ENCODE assay signal across 21 cellular contexts in the genomic region with DNA sequence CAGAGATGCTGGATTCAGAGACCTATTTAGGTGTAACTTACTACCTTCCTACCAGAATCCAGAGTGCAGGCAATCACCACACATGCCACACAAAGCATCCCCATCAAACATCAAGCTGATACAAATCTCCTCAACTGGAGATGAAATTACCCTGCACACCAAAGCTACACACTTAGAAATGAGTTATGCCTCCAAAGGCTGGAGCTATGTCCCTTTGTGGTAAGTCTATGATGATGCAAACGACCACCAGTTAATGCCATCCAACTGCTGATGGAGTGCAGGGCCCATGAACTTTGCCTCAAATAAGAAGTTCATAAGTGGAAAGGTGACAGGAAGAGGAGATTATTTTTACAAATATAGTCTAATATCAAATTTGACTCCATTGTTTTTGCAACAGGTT. TPM values are rescaled to one million over a fixed set of nuclear protein-coding genes. Genes with fewer than 3 reads are reported as not detected.
"Had no signal": no experiment of that assay in that cellular context is flagged by ENCODE, and none has a peak within 500 bp of the region (broad histone marks: within the 10 kb centered on the region; RNA-seq: fewer than 3 reads in every experiment).

No MANE protein-coding gene starts in this region.

- DNase-seq: activated CD4-positive, alpha-beta T cell treated with anti-CD3 and anti-CD28 coated beads for 48 hours; activated CD4-positive, alpha-beta T cell treated with anti-CD3 and anti-CD28 coated beads, Interleukin-2, amount 50 U/mL, for 4 hours; activated CD4-positive, CD25-positive, alpha-beta regulatory T cell treated with anti-CD3 and anti-CD28 coated beads, Interleukin-2, amount 50 U/mL, for 72 hours; activated CD8-positive, alpha-beta memory T cell treated with anti-CD3 and anti-CD28 coated beads, Interleukin-2, amount 50 U/mL, for 48 hours; activated CD8-positive, alpha-beta T cell treated with anti-CD3 and anti-CD28 coated beads, Interleukin-2, amount 10 ng/mL, durations not matched to agents 7 days and 5 days; activated naive CD4-positive, alpha-beta T cell treated with anti-CD3 and anti-CD28 coated beads, Interleukin-2, amount 50 U/mL, for 16 hours; activated naive CD8-positive, alpha-beta T cell treated with anti-CD3 and anti-CD28 coated beads, Interleukin-2, amount 10 ng/mL, durations not matched to agents 7 days and 5 days; activated T-cell treated with anti-CD3 and anti-CD28 coated beads, Interleukin-2, amount 50 U/mL, for 1 hour; adrenal gland; aorta; NCI-H1092; NCI-H1694; NCI-H2107; NCI-H82; Peyer's patch; T-helper 17 cell; T-helper 9 cell had no signal

- H3K27me3 ChIP-seq: adrenal gland, Peyer's patch had no signal

- H3K27ac ChIP-seq: adrenal gland, KMS-11, Peyer's patch, RWPE1 had no signal

- ATAC-seq: activated CD8-positive, alpha-beta T cell treated with anti-CD3 and anti-CD28 coated beads, Interleukin-2, amount 10 ng/mL, durations not matched to agents 7 days and 5 days; T-helper 17 cell; WTC11 had no signal

- H3K4me2 ChIP-seq: KMS-11 had no signal

- H3K9me3 ChIP-seq: Peyer's patch had no signal

- H3K9ac ChIP-seq: KMS-11 had no signal

- H3K4me1 ChIP-seq: Peyer's patch had no signal

- H3K36me3 ChIP-seq: adrenal gland, Peyer's patch had no signal

- H3K4me3 ChIP-seq: adrenal gland, Peyer's patch had no signal

RNA-seq across cellular contexts. Expression of a gene that starts 38.1 kb away (rescaled TPM):
- total RNA-seq: activated CD8-positive, alpha-beta T cell treated with anti-CD3 and anti-CD28 coated beads, Interleukin-2, amount 10 ng/mL, durations not matched to agents 7 days and 5 days; activated naive CD8-positive, alpha-beta T cell treated with anti-CD3 and anti-CD28 coated beads, Interleukin-2, amount 10 ng/mL, durations not matched to agents 7 days and 5 days; MCF 10A; T-helper 17 cell had no signal
